20 cellular contexts compared by ENCODE assay signal in genomic region chr4:134727696-134728095, GRCh38.
"Had no signal": no experiment of that assay in that cellular context is flagged by ENCODE, and none has a peak within 500 bp of the region (broad histone marks: within the 10 kb centered on the region; RNA-seq: fewer than 3 reads in every experiment).

No MANE protein-coding gene starts in this region.

- H3K36me3 Mint-ChIP-seq: stimulated activated effector memory CD8-positive, alpha-beta T cell treated with anti-CD3 and anti-CD28 coated beads, Interleukin-12 subunit alpha, Interleukin-12 subunit beta, amount 100 ng/mL, for 72 hours; type B pancreatic cell had no signal

- H3K27ac Mint-ChIP-seq: activated T-cell treated with anti-CD3 and anti-CD28 coated beads, Interleukin-2, amount 50 U/mL, for 72 hours; stimulated activated effector memory CD8-positive, alpha-beta T cell treated with anti-CD3 and anti-CD28 coated beads, Interleukin-12 subunit alpha, Interleukin-12 subunit beta, amount 100 ng/mL, for 72 hours; type B pancreatic cell had no signal

- H3K4me2 ChIP-seq: smooth muscle cell had no signal

- ATAC-seq: activated T-cell treated with anti-CD3 and anti-CD28 coated beads, Interleukin-2, amount 50 U/mL, for 72 hours; foreskin keratinocyte; left lobe of liver; psoas muscle; sciatic nerve; stimulated activated effector memory CD8-positive, alpha-beta T cell treated with anti-CD3 and anti-CD28 coated beads, Interleukin-12 subunit alpha, Interleukin-12 subunit beta, amount 100 ng/mL, for 72 hours had no signal

- H3K4me1 Mint-ChIP-seq: central memory CD8-positive, alpha-beta T cell; stimulated activated effector memory CD8-positive, alpha-beta T cell treated with anti-CD3 and anti-CD28 coated beads, Interleukin-12 subunit alpha, Interleukin-12 subunit beta, amount 100 ng/mL, for 72 hours had no signal

- H3K4me1 ChIP-seq: foreskin keratinocyte, psoas muscle, testis had no signal

- DNase-seq: activated CD4-positive, CD25-positive, alpha-beta regulatory T cell treated with anti-CD3 and anti-CD28 coated beads, Interleukin-2, amount 50 U/mL, for 72 hours; activated effector memory CD4-positive, alpha-beta T cell treated with anti-CD3 and anti-CD28 coated beads, Interleukin-2, amount 50 U/mL, for 16 hours; activated naive CD4-positive, alpha-beta T cell treated with anti-CD3 and anti-CD28 coated beads, Interleukin-2, amount 50 U/mL, for 16 hours; activated T-cell treated with anti-CD3 and anti-CD28 coated beads, Interleukin-2, amount 50 U/mL, for 72 hours; aorta; foreskin keratinocyte; hippocampal formation; islet precursor cell; mammary epithelial cell; midbrain; psoas muscle; stimulated activated CD4-positive, alpha-beta T cell treated with anti-CD3 and anti-CD28 coated beads, Interleukin-4, amount 100 ng/mL, for 24 hours; testis had no signal

- H3K27me3 ChIP-seq: foreskin keratinocyte, testis had no signal

- H3K27ac ChIP-seq: coronary artery, foreskin keratinocyte, psoas muscle, testis had no signal

- H3K4me3 Mint-ChIP-seq: activated T-cell treated with anti-CD3 and anti-CD28 coated beads, Interleukin-2, amount 50 U/mL, for 72 hours; central memory CD8-positive, alpha-beta T cell; stimulated activated effector memory CD8-positive, alpha-beta T cell treated with anti-CD3 and anti-CD28 coated beads, Interleukin-12 subunit alpha, Interleukin-12 subunit beta, amount 100 ng/mL, for 72 hours; type B pancreatic cell had no signal

- H3K4me3 ChIP-seq: coronary artery, psoas muscle, smooth muscle cell, testis had no signal

- H3K9me3 ChIP-seq: psoas muscle, testis had no signal

- H3K27me3 Mint-ChIP-seq: central memory CD8-positive, alpha-beta T cell; type B pancreatic cell had no signal
